ENCODE assay signal across 7 cellular contexts in genomic region chr7:40133561-40134427, GRCh38. TPM values are rescaled to one million over a fixed set of nuclear protein-coding genes. Genes with fewer than 3 reads are reported as not detected.
A peak's percentile ranks its signal among the peaks of the same experiment; 100 is the strongest.
DNase-seq lines count a peak whose midpoint lies in the region; ATAC-seq and TF ChIP-seq lines count a peak whose summit lies in the region.

No MANE protein-coding gene starts in this region.

- peak overlapping the region; percentile 93 for H3K27ac Mint-ChIP-seq in stimulated activated effector memory CD8-positive, alpha-beta T cell treated with anti-CD3 and anti-CD28 coated beads, Interleukin-12 subunit alpha, Interleukin-12 subunit beta, amount 100 ng/mL, for 72 hours

- no peaks in the 10 kb centered on the region for H3K9me3 ChIP-seq in iPS-18c (ENCODE audit: control insufficient read depth, insufficient read depth, low read length)

- peak overlapping the region; percentile 99 for H3K4me3 ChIP-seq in iPS-18c (ENCODE audit: insufficient read depth, low read depth, low read length)

- DNase-seq in GM10266 (ENCODE audit: extremely low spot score) = peak; percentile 21
- peak; percentile 31 for DNase-seq in M059J (ENCODE audit: low read depth)
- peak; percentile 60 for DNase-seq in astrocyte of the hippocampus (ENCODE audit: low read depth, low spot score)
- DNase-seq in stimulated activated effector memory CD8-positive, alpha-beta T cell treated with anti-CD3 and anti-CD28 coated beads, Interleukin-12 subunit alpha, Interleukin-12 subunit beta, amount 100 ng/mL, for 72 hours (ENCODE audit: low spot score in 2 of 2) = no peak
- DNase-seq in NCI-H1092 treated with DMSO at 0.1 percent for 48 hours (lab: John Stamatoyannopoulos, UW) = no peak

- H3K9me3 Mint-ChIP-seq in stimulated activated effector memory CD8-positive, alpha-beta T cell treated with anti-CD3 and anti-CD28 coated beads, Interleukin-12 subunit alpha, Interleukin-12 subunit beta, amount 100 ng/mL, for 72 hours = no peaks in the 10 kb centered on the region

- H3K4me1 Mint-ChIP-seq in stimulated activated effector memory CD8-positive, alpha-beta T cell treated with anti-CD3 and anti-CD28 coated beads, Interleukin-12 subunit alpha, Interleukin-12 subunit beta, amount 100 ng/mL, for 72 hours = peaks cover 20% of the 10 kb centered on the region

- no peak for TF ChIP-seq CTCF in GM10266 (IDR thresholded peaks at IDR 0.05; ENCODE audit: control insufficient read depth, insufficient read depth, low read depth, missing control alignments)

- peaks cover 19% of the 10 kb centered on the region for H3K36me3 Mint-ChIP-seq in stimulated activated effector memory CD8-positive, alpha-beta T cell treated with anti-CD3 and anti-CD28 coated beads, Interleukin-12 subunit alpha, Interleukin-12 subunit beta, amount 100 ng/mL, for 72 hours

- peak; percentile 13 for ATAC-seq in GM21717 (IDR thresholded peaks at IDR 0.05; ENCODE audit: unreplicated experiment)
- ATAC-seq in stimulated activated effector memory CD8-positive, alpha-beta T cell treated with anti-CD3 and anti-CD28 coated beads, Interleukin-12 subunit alpha, Interleukin-12 subunit beta, amount 100 ng/mL, for 72 hours = peak; percentile 76

- peak overlapping the region; percentile 80 for H3K4me3 Mint-ChIP-seq in stimulated activated effector memory CD8-positive, alpha-beta T cell treated with anti-CD3 and anti-CD28 coated beads, Interleukin-12 subunit alpha, Interleukin-12 subunit beta, amount 100 ng/mL, for 72 hours

RNA-seq across cellular contexts. Expression of gene MPLKIP, which starts 0.6 kb away (rescaled TPM):
- total RNA-seq in M059J (2014; rRNA removed; shearing (Covaris generic)) = 79.2 and 86.1 TPM in 2 replicates

RNA-seq across cellular contexts. Expression of gene SUGCT, which starts 1.0 kb away (rescaled TPM):
- total RNA-seq in M059J (2014; rRNA removed; shearing (Covaris generic)) = 5.6 and 6.9 TPM in 2 replicates

Comparison
In these comparisons a context has a peak if more than half of its experiments do, and no peak if none do; other contexts are left out.
1. DNase-seq: peak in GM10266 (single experiment), M059J (single experiment) and astrocyte of the hippocampus (single experiment); none in stimulated activated effector memory CD8-positive, alpha-beta T cell treated with anti-CD3 and anti-CD28 coated beads, Interleukin-12 subunit alpha, Interleukin-12 subunit beta, amount 100 ng/mL, for 72 hours (0 of 2) and NCI-H1092 treated with DMSO at 0.1 percent for 48 hours (single experiment).